ENCODE assay signal across 14 cellular contexts in genomic region chr5:73189816-73190451, GRCh38. TPM values are rescaled to one million over a fixed set of nuclear protein-coding genes. Genes with fewer than 3 reads are reported as not detected.
A peak's percentile ranks its signal among the peaks of the same experiment; 100 is the strongest.
DNase-seq lines count a peak whose midpoint lies in the region; ATAC-seq and TF ChIP-seq lines count a peak whose summit lies in the region.
"Had no signal": no experiment of that assay in that cellular context is flagged by ENCODE, and none has a peak within 500 bp of the region (broad histone marks: within the 10 kb centered on the region; RNA-seq: fewer than 3 reads in every experiment).

No MANE protein-coding gene starts in this region.

- TF ChIP-seq CTCF in MCF 10A (IDR thresholded peaks at IDR 0.05; ENCODE audit: unreplicated experiment) (no peak), breast epithelium (IDR thresholded peaks at IDR 0.05) (no peak), WERI-Rb-1 (IDR thresholded peaks at IDR 0.05; ENCODE audit: low read depth, low read length) (no peak)

- H3K4me1 ChIP-seq in breast epithelium (no peaks in the 10 kb centered on the region), iPS-15b (ENCODE audit: control insufficient read depth, insufficient read depth, low read length) (peaks cover 3% of the 10 kb centered on the region)

- DNase-seq in MCF 10A (ENCODE audit: unreplicated experiment) (peak; percentile 18), breast epithelium (ENCODE audit: low spot score in 2 of 2) (no peak), WERI-Rb-1 (peak; percentile 39), SHP77 treated with DMSO at 0.1 percent for 48 hours (lab: John Stamatoyannopoulos, UW) (no peak), T-helper 1 cell (no peak)
- DNase-seq in stimulated activated CD4-positive, alpha-beta T cell treated with anti-CD3 and anti-CD28 coated beads, Interleukin-2, amount 100 ng/mL, for 48 hours: no peak
- DNase-seq: activated effector memory CD4-positive, alpha-beta T cell treated with anti-CD3 and anti-CD28 coated beads, Interleukin-2, amount 50 U/mL, for 16 hours; NCI-H2081 treated with DMSO at 0.1 percent for 48 hours; stimulated activated CD4-positive, alpha-beta T cell treated with anti-CD3 and anti-CD28 coated beads, Interleukin-15, amount 100 ng/mL, for 24 hours; T1000 had no signal

- H3K4me3 ChIP-seq in breast epithelium (no peak overlapping the region), WERI-Rb-1 (ENCODE audit: low read depth, low read length) (no peak overlapping the region), iPS-15b (ENCODE audit: low read depth, low read length) (no peak overlapping the region)
- H3K4me3 ChIP-seq: lung had no signal

- intact Hi-C loops in MCF 10A (cut with micrococcal nuclease): no loop called here
- intact Hi-C loops in breast epithelium (cut with DNase I; ENCODE audit: low total_unique reads): no loop called here

- H3K27ac ChIP-seq in breast epithelium (no peak overlapping the region), WERI-Rb-1 (peak overlapping the region; percentile 12; the same call in 1 of the 2 replicates)
- H3K27ac ChIP-seq: C4-2B had no signal

- H3K4me1 Mint-ChIP-seq in MCF 10A (ENCODE audit: insufficient read depth, unreplicated experiment): no peaks in the 10 kb centered on the region

- H3K9ac ChIP-seq in iPS-15b (ENCODE audit: low read depth, low read length): peak overlapping the region; percentile 16

- POLR2A ChIA-PET in MCF 10A (lab: Yijun Ruan, JAX): interaction anchor here (1.1 kb wide), 1 partner anchor 14 kb away, joined by 3 read pairs; no protein-coding TSS in a partner anchor

- H3K27me3 Mint-ChIP-seq in MCF 10A (ENCODE audit: insufficient read depth, unreplicated experiment): no peaks in the 10 kb centered on the region

- no peak for ATAC-seq in HG03469 (IDR thresholded peaks at IDR 0.05; ENCODE audit: unreplicated experiment)

- H3K9me3 ChIP-seq in breast epithelium (no peaks in the 10 kb centered on the region), WERI-Rb-1 (ENCODE audit: severe bottlenecking) (no peaks in the 10 kb centered on the region), iPS-15b (ENCODE audit: control insufficient read depth, insufficient read depth, low read length) (no peaks in the 10 kb centered on the region)

- no peaks in the 10 kb centered on the region for H3K36me3 Mint-ChIP-seq in MCF 10A (ENCODE audit: insufficient read depth, unreplicated experiment)

- no TSS peak for BruUV-seq in MCF 10A (replicated peaks; lab: Mats Ljungman, UMichigan)

- H3K4me3 Mint-ChIP-seq in MCF 10A (ENCODE audit: unreplicated experiment): no peak overlapping the region

- H3K27me3 ChIP-seq in breast epithelium (no peaks in the 10 kb centered on the region), WERI-Rb-1 (ENCODE audit: insufficient read depth, low read depth, severe bottlenecking) (no peaks in the 10 kb centered on the region), iPS-15b (ENCODE audit: control insufficient read depth, insufficient read depth, low read length) (no peaks in the 10 kb centered on the region)

- H3K27ac Mint-ChIP-seq in MCF 10A (ENCODE audit: low read depth, unreplicated experiment): no peak overlapping the region

- CTCF ChIA-PET in MCF 10A (lab: Yijun Ruan, JAX): interaction anchor here (0.6 to 1.4 kb wide), 2 partner anchors 18 to 347 kb away, joined by 3 read pairs; no protein-coding TSS in a partner anchor

- TF ChIP-seq POLR2A in breast epithelium (IDR thresholded peaks at IDR 0.05): no peak

- H3K36me3 ChIP-seq in breast epithelium (no peaks in the 10 kb centered on the region), WERI-Rb-1 (no peaks in the 10 kb centered on the region), iPS-15b (ENCODE audit: control insufficient read depth, insufficient read depth, low read length) (no peaks in the 10 kb centered on the region)

- H3K9me3 Mint-ChIP-seq in MCF 10A (ENCODE audit: unreplicated experiment): no peaks in the 10 kb centered on the region

RNA-seq across cellular contexts. Expression of gene TMEM174, which starts 16.9 kb away (rescaled TPM):
- total RNA-seq in MCF 10A (2022): not detected in 2 replicates
- not detected for total RNA-seq in breast epithelium
- total RNA-seq: lung had no signal

Comparison
In these comparisons a context has a peak if more than half of its experiments do, and no peak if none do; other contexts are left out.
1. DNase-seq: peak in MCF 10A (single experiment) and WERI-Rb-1 (single experiment); none in breast epithelium (0 of 2), stimulated activated CD4-positive, alpha-beta T cell treated with anti-CD3 and anti-CD28 coated beads, Interleukin-2, amount 100 ng/mL, for 48 hours (0 of 2), SHP77 treated with DMSO at 0.1 percent for 48 hours (single experiment) and T-helper 1 cell (0 of 5).